In genomic region chr22:32473388-32473952, GRCh38 we compare ENCODE assay signal across 8 cellular contexts. TPM values are rescaled to one million over a fixed set of nuclear protein-coding genes. Genes with fewer than 3 reads are reported as not detected.
DNase-seq lines count a peak whose midpoint lies in the region; ATAC-seq and TF ChIP-seq lines count a peak whose summit lies in the region.

No MANE protein-coding gene starts in this region.

- 48% methylated on average over 6 of the region's 6 CpGs for WGBS in HUES64

- TF ChIP-seq CTCF in osteocyte (IDR thresholded peaks at IDR 0.05), result peak; percentile 68

- H3K27ac ChIP-seq in HUES64 (ENCODE audit: low read depth, low read length), result no peak overlapping the region

- H3K9me3 Mint-ChIP-seq in activated naive CD4-positive, alpha-beta T cell treated with anti-CD3 and anti-CD28 coated beads for 36 hours, result no peaks in the 10 kb centered on the region
- no peaks in the 10 kb centered on the region for H3K9me3 Mint-ChIP-seq in osteocyte (ENCODE audit: unreplicated experiment)

- H3K27me3 ChIP-seq in HUES64 (ENCODE audit: insufficient read depth, low read length), result peaks cover 17% of the 10 kb centered on the region

- peaks cover 13% of the 10 kb centered on the region; the same call in 1 of the 2 replicates for H3K4me1 ChIP-seq in HUES64 (ENCODE audit: insufficient read depth, low read length)

- ATAC-seq in HG02852 (IDR thresholded peaks at IDR 0.05; ENCODE audit: unreplicated experiment) (no peak), GM18909 (IDR thresholded peaks at IDR 0.05; ENCODE audit: poor library complexity, unreplicated experiment) (no peak)

- H3K9me3 ChIP-seq in HUES64 (ENCODE audit: insufficient read depth, low read depth, low read length), result no peaks in the 10 kb centered on the region

- CTCF ChIA-PET in activated naive CD4-positive, alpha-beta T cell treated with anti-CD3 and anti-CD28 coated beads for 36 hours (lab: Charles Lee), result interaction anchor here (0.6 to 4.9 kb wide), 10 partner anchors 8 to 494 kb away, joined by 3 to 41 read pairs (median 5); partner anchors contain the start of gene RTCB

- intact Hi-C loops in activated naive CD4-positive, alpha-beta T cell treated with anti-CD3 and anti-CD28 coated beads for 36 hours (cut with micrococcal nuclease), result loop anchor here (1.0 to 10.0 kb wide), 8 partner anchors 10 to 809 kb away; partner anchors contain the start of gene PISD

- H3K9ac ChIP-seq in HUES64 (ENCODE audit: low read depth, low read length), result no peak overlapping the region

- no peaks in the 10 kb centered on the region for H3K36me3 ChIP-seq in HUES64 (ENCODE audit: insufficient read depth, low read length)

- H3K4me3 ChIP-seq in HUES64 (ENCODE audit: low read length), result peak overlapping the region; percentile 97

- peak overlapping the region; percentile 89 for H3K27ac Mint-ChIP-seq in activated naive CD4-positive, alpha-beta T cell treated with anti-CD3 and anti-CD28 coated beads for 36 hours
- H3K27ac Mint-ChIP-seq in osteocyte (ENCODE audit: unreplicated experiment), result peak overlapping the region; percentile 91

- DNase-seq in DMS 273 treated with DMSO at 0.1 percent for 48 hours (lab: John Stamatoyannopoulos, UW) (peak; percentile 5), OCI-M1 (lab: John Stamatoyannopoulos, UW) (peak; percentile 90), germinal center (ENCODE audit: low spot score) (peak; percentile 19), osteocyte (ENCODE audit: extremely low spot score, unreplicated experiment) (no peak)
- peak; percentile 71 for DNase-seq in activated naive CD4-positive, alpha-beta T cell treated with anti-CD3 and anti-CD28 coated beads for 36 hours

- no peaks in the 10 kb centered on the region for H3K27me3 Mint-ChIP-seq in activated naive CD4-positive, alpha-beta T cell treated with anti-CD3 and anti-CD28 coated beads for 36 hours (ENCODE audit: low read depth)
- H3K27me3 Mint-ChIP-seq in osteocyte (ENCODE audit: unreplicated experiment), result no peaks in the 10 kb centered on the region

- H3K36me3 Mint-ChIP-seq in activated naive CD4-positive, alpha-beta T cell treated with anti-CD3 and anti-CD28 coated beads for 36 hours (ENCODE audit: low read depth), result no peaks in the 10 kb centered on the region
- no peaks in the 10 kb centered on the region for H3K36me3 Mint-ChIP-seq in osteocyte (ENCODE audit: unreplicated experiment)

- H3K4me3 Mint-ChIP-seq in activated naive CD4-positive, alpha-beta T cell treated with anti-CD3 and anti-CD28 coated beads for 36 hours, result peak overlapping the region; percentile 92
- peak overlapping the region; percentile 92 for H3K4me3 Mint-ChIP-seq in osteocyte (ENCODE audit: unreplicated experiment)

- peaks cover 10% of the 10 kb centered on the region for H3K4me1 Mint-ChIP-seq in activated naive CD4-positive, alpha-beta T cell treated with anti-CD3 and anti-CD28 coated beads for 36 hours (ENCODE audit: low read depth)
- peaks cover 14% of the 10 kb centered on the region for H3K4me1 Mint-ChIP-seq in osteocyte (ENCODE audit: unreplicated experiment)

RNA-seq across cellular contexts. Expression of gene FBXO7, which starts 1.1 kb away (rescaled TPM):
- 49.0 TPM for polyA plus RNA-seq in HUES64 (2013, experiment 1 of 2)
- 53.8 TPM for polyA plus RNA-seq in HUES64 (2013, experiment 2 of 2)
- 10 to 100 TPM; 62.5 to 65.9 TPM for total RNA-seq in activated naive CD4-positive, alpha-beta T cell treated with anti-CD3 and anti-CD28 coated beads for 36 hours
- 84.7 and 86.9 TPM in 2 replicates for total RNA-seq in osteocyte

RNA-seq across cellular contexts. Expression of gene BPIFC, which starts 9.2 kb away (rescaled TPM):
- polyA plus RNA-seq in HUES64 (2013, experiment 1 of 2), result not detected
- not detected for polyA plus RNA-seq in HUES64 (2013, experiment 2 of 2)
- not detected for total RNA-seq in activated naive CD4-positive, alpha-beta T cell treated with anti-CD3 and anti-CD28 coated beads for 36 hours
- not detected in 2 replicates for total RNA-seq in osteocyte
